1 cellular context compared by ENCODE assay signal in the genomic region with DNA sequence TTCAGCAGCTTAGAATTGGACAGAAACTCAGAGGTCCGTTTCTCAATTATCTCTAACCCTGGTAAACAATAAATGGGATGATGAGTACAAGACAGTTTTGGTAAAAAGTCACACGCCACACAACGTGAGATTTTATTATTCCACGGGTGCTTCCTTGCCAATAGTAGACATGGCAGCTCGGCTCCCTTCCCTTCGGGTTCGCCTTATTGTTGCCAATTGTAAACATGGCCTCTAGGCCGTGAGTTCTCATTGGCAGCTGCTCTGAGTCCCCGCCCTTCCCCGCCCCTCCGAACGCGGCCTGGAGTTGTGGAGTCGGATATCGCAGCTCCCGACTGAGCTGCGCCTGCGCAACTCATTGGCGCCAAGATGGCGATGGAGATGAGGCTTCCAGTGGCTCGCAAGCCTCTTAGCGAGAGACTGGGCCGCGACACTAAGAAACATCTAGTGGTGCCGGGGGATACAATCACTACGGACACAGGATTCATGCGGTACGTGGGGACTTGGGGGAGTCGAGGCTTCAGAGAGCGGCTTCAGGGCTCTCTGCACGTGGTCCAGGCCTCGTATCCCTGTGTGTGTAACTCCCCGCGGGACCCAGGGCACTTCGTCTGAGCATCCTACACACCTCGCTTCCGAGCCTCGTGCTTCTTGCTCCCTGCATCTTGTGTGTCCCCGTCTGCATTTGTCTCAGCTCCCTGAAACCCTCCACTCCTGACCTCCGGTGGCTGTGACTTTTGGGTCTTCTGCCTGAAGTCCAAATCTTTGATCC.
A peak's percentile ranks its signal among the peaks of the same experiment; 100 is the strongest.
TF ChIP-seq lines count a peak whose summit lies in the region.

A gene with protein sequence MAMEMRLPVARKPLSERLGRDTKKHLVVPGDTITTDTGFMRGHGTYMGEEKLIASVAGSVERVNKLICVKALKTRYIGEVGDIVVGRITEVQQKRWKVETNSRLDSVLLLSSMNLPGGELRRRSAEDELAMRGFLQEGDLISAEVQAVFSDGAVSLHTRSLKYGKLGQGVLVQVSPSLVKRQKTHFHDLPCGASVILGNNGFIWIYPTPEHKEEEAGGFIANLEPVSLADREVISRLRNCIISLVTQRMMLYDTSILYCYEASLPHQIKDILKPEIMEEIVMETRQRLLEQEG (plus strand): TSS at position 355 of the 766 bp plus-strand sequence. CDS start 12 bp downstream, at position 367.

TF ChIP-seq in WTC11, 78 proteins besides CTCF, POLR2A, EP300 and RAD21 (continued from another document):
- TF ChIP-seq, protein P1, sequence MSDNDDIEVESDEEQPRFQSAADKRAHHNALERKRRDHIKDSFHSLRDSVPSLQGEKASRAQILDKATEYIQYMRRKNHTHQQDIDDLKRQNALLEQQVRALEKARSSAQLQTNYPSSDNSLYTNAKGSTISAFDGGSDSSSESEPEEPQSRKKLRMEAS (CRISPR knock-in tag; IDR thresholded peaks at IDR 0.05), result peak; percentile 91
- TF ChIP-seq, protein P2, sequence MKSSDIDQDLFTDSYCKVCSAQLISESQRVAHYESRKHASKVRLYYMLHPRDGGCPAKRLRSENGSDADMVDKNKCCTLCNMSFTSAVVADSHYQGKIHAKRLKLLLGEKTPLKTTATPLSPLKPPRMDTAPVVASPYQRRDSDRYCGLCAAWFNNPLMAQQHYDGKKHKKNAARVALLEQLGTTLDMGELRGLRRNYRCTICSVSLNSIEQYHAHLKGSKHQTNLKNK (CRISPR knock-in tag; IDR thresholded peaks at IDR 0.05), result no peak
- TF ChIP-seq, protein P3, sequence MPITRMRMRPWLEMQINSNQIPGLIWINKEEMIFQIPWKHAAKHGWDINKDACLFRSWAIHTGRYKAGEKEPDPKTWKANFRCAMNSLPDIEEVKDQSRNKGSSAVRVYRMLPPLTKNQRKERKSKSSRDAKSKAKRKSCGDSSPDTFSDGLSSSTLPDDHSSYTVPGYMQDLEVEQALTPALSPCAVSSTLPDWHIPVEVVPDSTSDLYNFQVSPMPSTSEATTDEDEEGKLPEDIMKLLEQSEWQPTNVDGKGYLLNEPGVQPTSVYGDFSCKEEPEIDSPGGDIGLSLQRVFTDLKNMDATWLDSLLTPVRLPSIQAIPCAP (CRISPR knock-in tag; IDR thresholded peaks at IDR 0.05), result 0 out of 2 replicates have a peak, but pooled peaks have one; percentile 65
- TF ChIP-seq ZNF263 (CRISPR knock-in tag; IDR thresholded peaks at IDR 0.05; ENCODE audit: low read depth), result no peak
- TF ChIP-seq, protein P4, sequence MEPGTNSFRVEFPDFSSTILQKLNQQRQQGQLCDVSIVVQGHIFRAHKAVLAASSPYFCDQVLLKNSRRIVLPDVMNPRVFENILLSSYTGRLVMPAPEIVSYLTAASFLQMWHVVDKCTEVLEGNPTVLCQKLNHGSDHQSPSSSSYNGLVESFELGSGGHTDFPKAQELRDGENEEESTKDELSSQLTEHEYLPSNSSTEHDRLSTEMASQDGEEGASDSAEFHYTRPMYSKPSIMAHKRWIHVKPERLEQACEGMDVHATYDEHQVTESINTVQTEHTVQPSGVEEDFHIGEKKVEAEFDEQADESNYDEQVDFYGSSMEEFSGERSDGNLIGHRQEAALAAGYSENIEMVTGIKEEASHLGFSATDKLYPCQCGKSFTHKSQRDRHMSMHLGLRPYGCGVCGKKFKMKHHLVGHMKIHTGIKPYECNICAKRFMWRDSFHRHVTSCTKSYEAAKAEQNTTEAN (CRISPR knock-in tag; IDR thresholded peaks at IDR 0.05), result 0 out of 2 replicates have a peak, but pooled peaks have one; percentile 52
- peak; percentile 37; the same call in 1 of the 2 replicates for TF ChIP-seq SMAD3 (CRISPR knock-in tag; IDR thresholded peaks at IDR 0.05; ENCODE audit: borderline replicate concordance)
- TF ChIP-seq GTF2I (CRISPR knock-in tag; conservative IDR thresholded peaks at IDR 0.05), result no peak
- TF ChIP-seq ZNF671 (CRISPR knock-in tag; IDR thresholded peaks at IDR 0.05), result no peak
- no peak for TF ChIP-seq ZNF317 (CRISPR knock-in tag; IDR thresholded peaks at IDR 0.05; ENCODE audit: borderline replicate concordance, low read depth)
- TF ChIP-seq CBFB (CRISPR knock-in tag; IDR thresholded peaks at IDR 0.05; ENCODE audit: low read depth), result no peak
- TF ChIP-seq NFE2L1 (CRISPR knock-in tag; IDR thresholded peaks at IDR 0.05), result peak; percentile 64; the same call in 1 of the 2 replicates
- TF ChIP-seq, protein P5, sequence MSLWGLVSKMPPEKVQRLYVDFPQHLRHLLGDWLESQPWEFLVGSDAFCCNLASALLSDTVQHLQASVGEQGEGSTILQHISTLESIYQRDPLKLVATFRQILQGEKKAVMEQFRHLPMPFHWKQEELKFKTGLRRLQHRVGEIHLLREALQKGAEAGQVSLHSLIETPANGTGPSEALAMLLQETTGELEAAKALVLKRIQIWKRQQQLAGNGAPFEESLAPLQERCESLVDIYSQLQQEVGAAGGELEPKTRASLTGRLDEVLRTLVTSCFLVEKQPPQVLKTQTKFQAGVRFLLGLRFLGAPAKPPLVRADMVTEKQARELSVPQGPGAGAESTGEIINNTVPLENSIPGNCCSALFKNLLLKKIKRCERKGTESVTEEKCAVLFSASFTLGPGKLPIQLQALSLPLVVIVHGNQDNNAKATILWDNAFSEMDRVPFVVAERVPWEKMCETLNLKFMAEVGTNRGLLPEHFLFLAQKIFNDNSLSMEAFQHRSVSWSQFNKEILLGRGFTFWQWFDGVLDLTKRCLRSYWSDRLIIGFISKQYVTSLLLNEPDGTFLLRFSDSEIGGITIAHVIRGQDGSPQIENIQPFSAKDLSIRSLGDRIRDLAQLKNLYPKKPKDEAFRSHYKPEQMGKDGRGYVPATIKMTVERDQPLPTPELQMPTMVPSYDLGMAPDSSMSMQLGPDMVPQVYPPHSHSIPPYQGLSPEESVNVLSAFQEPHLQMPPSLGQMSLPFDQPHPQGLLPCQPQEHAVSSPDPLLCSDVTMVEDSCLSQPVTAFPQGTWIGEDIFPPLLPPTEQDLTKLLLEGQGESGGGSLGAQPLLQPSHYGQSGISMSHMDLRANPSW (CRISPR knock-in tag; conservative IDR thresholded peaks at IDR 0.05; ENCODE audit: low read depth), result no peak
- TF ChIP-seq CREM (CRISPR knock-in tag; IDR thresholded peaks at IDR 0.05), result peak; percentile 66; the same call in 1 of the 2 replicates
TF ChIP-seq in WTC11: peak in this region for 16.
